21 cellular contexts compared by ENCODE assay signal in genomic region chr22:30610299-30610698, GRCh38. TPM values are rescaled to one million over a fixed set of nuclear protein-coding genes. Genes with fewer than 3 reads are reported as not detected.
DNase-seq lines count a peak whose midpoint lies in the region; ATAC-seq and TF ChIP-seq lines count a peak whose summit lies in the region.
"Had no signal": no experiment of that assay in that cellular context is flagged by ENCODE, and none has a peak within 500 bp of the region (broad histone marks: within the 10 kb centered on the region; RNA-seq: fewer than 3 reads in every experiment).

No MANE protein-coding gene starts in this region.

- ATAC-seq in Right ventricle myocardium inferior, result no peak
- no peak for ATAC-seq in WTC11
- no peak for ATAC-seq in stimulated activated memory B cell treated with anti-CD40 and anti-IgM and Interleukin-4, amounts not matched to agents 10 μg/mL and 1 μg/mL and 100 μg/mL, for 72 hours
- ATAC-seq in GM18873 (IDR thresholded peaks at IDR 0.05; ENCODE audit: low FRiP score, unreplicated experiment), result no peak
- ATAC-seq: A549; stimulated activated effector memory CD8-positive, alpha-beta T cell treated with anti-CD3 and anti-CD28 coated beads, Interleukin-12 subunit alpha, Interleukin-12 subunit beta, amount 100 ng/mL, for 72 hours had no signal

- peak; percentile 80 for DNase-seq in Right ventricle myocardium inferior (ENCODE audit: missing footprints)
- no peak for DNase-seq in cardiac septum (ENCODE audit: low spot score)
- DNase-seq in WTC11 (ENCODE audit: low spot score), result no peak
- DNase-seq in lower leg skin (ENCODE audit: low spot score in 2 of 2), result peak; percentile 28 to 91
- DNase-seq in transverse colon, result no peak
- DNase-seq in effector CD8-positive, alpha-beta T cell (lab: John Stamatoyannopoulos, UW), result no peak
- DNase-seq: caudate nucleus; CD4-positive, CD25-positive, alpha-beta regulatory T cell; NCI-H1930; NCI-H446 treated with DMSO at 0.1 percent for 48 hours; retina; stimulated activated CD4-positive, alpha-beta T cell treated with anti-CD3 and anti-CD28 coated beads, Interleukin-15, amount 100 ng/mL, for 24 hours; T-helper 9 cell had no signal

- H3K27ac Mint-ChIP-seq in WTC11, result peak overlapping the region; percentile 41; the same call in 1 of the 2 replicates
- no peak overlapping the region for H3K27ac Mint-ChIP-seq in stimulated activated memory B cell treated with anti-CD40 and anti-IgM and Interleukin-4, amounts not matched to agents 10 μg/mL and 1 μg/mL and 100 μg/mL, for 72 hours
- H3K27ac Mint-ChIP-seq: mesothelial cell of epicardium; stimulated activated effector memory CD8-positive, alpha-beta T cell treated with anti-CD3 and anti-CD28 coated beads, Interleukin-12 subunit alpha, Interleukin-12 subunit beta, amount 100 ng/mL, for 72 hours had no signal

- no peak for TF ChIP-seq EP300 in transverse colon (IDR thresholded peaks at IDR 0.05; ENCODE audit: low read depth)

- WGBS in lower leg skin, 2 donors, result 73 to 83% methylated on average over 7 of the region's 7 CpGs
- WGBS in transverse colon (ENCODE audit: low coverage in 1 of 2), 2 donors, result 60 to 71% methylated on average over 2 to 7 of the region's 7 CpGs

- CTCF ChIA-PET in WTC11 (lab: Charles Lee), result interaction anchor here (1.0 to 2.3 kb wide), 2 partner anchors 69 to 144 kb away, joined by 3 to 6 read pairs; no protein-coding TSS in a partner anchor

- H3K9me3 Mint-ChIP-seq in WTC11, result no peaks in the 10 kb centered on the region
- no peaks in the 10 kb centered on the region for H3K9me3 Mint-ChIP-seq in stimulated activated memory B cell treated with anti-CD40 and anti-IgM and Interleukin-4, amounts not matched to agents 10 μg/mL and 1 μg/mL and 100 μg/mL, for 72 hours
- H3K9me3 Mint-ChIP-seq: mesothelial cell of epicardium; neural progenitor cell; stimulated activated effector memory CD8-positive, alpha-beta T cell treated with anti-CD3 and anti-CD28 coated beads, Interleukin-12 subunit alpha, Interleukin-12 subunit beta, amount 100 ng/mL, for 72 hours had no signal

- H3K27ac ChIP-seq in transverse colon, result peak overlapping the region in 3 of 4 donors; percentile 80 to 90 (median 88)
- H3K27ac ChIP-seq: neural progenitor cell had no signal

- H3K27me3 ChIP-seq in transverse colon, result no peaks in the 10 kb centered on the region
- H3K27me3 ChIP-seq: neural progenitor cell, tibial nerve had no signal

- TF ChIP-seq CTCF in WTC11 (IDR thresholded peaks at IDR 0.05) (no peak), lower leg skin (IDR thresholded peaks at IDR 0.05) (no peak), transverse colon (IDR thresholded peaks at IDR 0.05) (no peak)

- peaks cover 37% of the 10 kb centered on the region for H3K36me3 Mint-ChIP-seq in WTC11
- no peaks in the 10 kb centered on the region for H3K36me3 Mint-ChIP-seq in stimulated activated memory B cell treated with anti-CD40 and anti-IgM and Interleukin-4, amounts not matched to agents 10 μg/mL and 1 μg/mL and 100 μg/mL, for 72 hours

- intact Hi-C loops in Right ventricle myocardium inferior (cut with DNase I), result no loop called here
- intact Hi-C loops in cardiac septum (cut with DNase I), result no loop called here
- intact Hi-C loops in lower leg skin (cut with DNase I; ENCODE audit: low total_unique reads), result no loop called here
- intact Hi-C loops in transverse colon (cut with DNase I; ENCODE audit: low total_unique reads), result no loop called here

- H3K36me3 ChIP-seq in transverse colon, result no peaks in the 10 kb centered on the region
- H3K36me3 ChIP-seq: neural progenitor cell had no signal

- H3K27me3 Mint-ChIP-seq in WTC11 (ENCODE audit: low read depth), result no peaks in the 10 kb centered on the region
- peaks cover 9% of the 10 kb centered on the region for H3K27me3 Mint-ChIP-seq in stimulated activated memory B cell treated with anti-CD40 and anti-IgM and Interleukin-4, amounts not matched to agents 10 μg/mL and 1 μg/mL and 100 μg/mL, for 72 hours

- H3K4me3 Mint-ChIP-seq in WTC11, result no peak overlapping the region
- H3K4me3 Mint-ChIP-seq in stimulated activated memory B cell treated with anti-CD40 and anti-IgM and Interleukin-4, amounts not matched to agents 10 μg/mL and 1 μg/mL and 100 μg/mL, for 72 hours, result no peak overlapping the region
- H3K4me3 Mint-ChIP-seq: CD4-positive, CD25-positive, alpha-beta regulatory T cell; mesothelial cell of epicardium; neural progenitor cell; stimulated activated effector memory CD8-positive, alpha-beta T cell treated with anti-CD3 and anti-CD28 coated beads, Interleukin-12 subunit alpha, Interleukin-12 subunit beta, amount 100 ng/mL, for 72 hours had no signal

- in situ Hi-C loops in transverse colon (cut with MboI; ENCODE audit: low pct_ligation_motif_present in 1 of 4, low pct_unique_long_range_greater_than_20kb in 1 of 4, low sequenced_read_pairs in 3 of 4), result no loop called here

- H3K4me3 ChIP-seq in lower leg skin (ENCODE audit: low read depth, poor library complexity, severe bottlenecking), result no peak overlapping the region
- H3K4me3 ChIP-seq in transverse colon, result no peak overlapping the region
- H3K4me3 ChIP-seq: A549, neural progenitor cell, tibial nerve had no signal

- H3K9me3 ChIP-seq in transverse colon, result no peaks in the 10 kb centered on the region
- H3K9me3 ChIP-seq: A549, tibial nerve had no signal

- POLR2A ChIA-PET in WTC11 (lab: Charles Lee), result no interaction called here

- H3K4me1 ChIP-seq in transverse colon, result peaks cover 36 to 44% (median 39%) of the 10 kb centered on the region in 4 donors

- peaks cover 38% of the 10 kb centered on the region for H3K4me1 Mint-ChIP-seq in WTC11
- peaks cover 55% of the 10 kb centered on the region for H3K4me1 Mint-ChIP-seq in stimulated activated memory B cell treated with anti-CD40 and anti-IgM and Interleukin-4, amounts not matched to agents 10 μg/mL and 1 μg/mL and 100 μg/mL, for 72 hours

- TF ChIP-seq POLR2A in lower leg skin (IDR thresholded peaks at IDR 0.05) (no peak), transverse colon (IDR thresholded peaks at IDR 0.05) (no peak)

TF ChIP-seq in WTC11, 78 proteins besides CTCF, POLR2A, EP300 and RAD21:
- no peak for TF ChIP-seq NFE2L1 (CRISPR knock-in tag; IDR thresholded peaks at IDR 0.05)

RNA-seq across cellular contexts. Expression of gene TCN2, which starts 3.3 kb away (rescaled TPM):
- total RNA-seq in Right ventricle myocardium inferior, result 16.7 TPM
- 10.3 TPM for total RNA-seq in cardiac septum
- 34.7 to 39.0 TPM (median 36.7 TPM) in 3 replicates for total RNA-seq in WTC11 (2021)
- total RNA-seq in lower leg skin, result 10 to 100 TPM in 3 of 4 donors, 1 to 10 TPM in 1; 9.9 to 20.2 (median 14.8) TPM
- total RNA-seq in transverse colon, result 10 to 100 TPM; 16.5 to 63.8 (median 28.4) TPM

RNA-seq across cellular contexts. Expression of gene PES1, which starts 18.6 kb away (rescaled TPM):
- total RNA-seq in Right ventricle myocardium inferior (22.4 TPM), cardiac septum (28.1 TPM), WTC11 (2021) (108 to 128 TPM (median 109 TPM) in 3 replicates), lower leg skin (10 to 100 TPM; 43.1 to 55.6 (median 49.1) TPM), transverse colon (10 to 100 TPM; 13.5 to 39.5 (median 30.6) TPM)

RNA-seq across cellular contexts. Expression of gene SLC35E4, which starts 25.3 kb away (rescaled TPM):
- total RNA-seq in Right ventricle myocardium inferior, result 5.0 TPM
- total RNA-seq in cardiac septum, result 4.2 TPM
- 5.2 to 5.5 TPM (median 5.3 TPM) in 3 replicates for total RNA-seq in WTC11 (2021)
- 10 to 100 TPM; 14.6 to 22.2 (median 18.6) TPM for total RNA-seq in lower leg skin
- total RNA-seq in transverse colon, result 10 to 100 TPM in 3 of 4 donors, 1 to 10 TPM in 1; 6.4 to 21.3 (median 15.7) TPM

RNA-seq across cellular contexts. Expression of gene GAL3ST1, which starts 35.8 kb away (rescaled TPM):
- total RNA-seq in Right ventricle myocardium inferior (0.19 TPM), cardiac septum (0.32 TPM), WTC11 (2021) (11.0 to 11.6 TPM (median 11.2 TPM) in 3 replicates), lower leg skin (1 to 10 TPM in 3 of 4 donors, under 1 TPM in 1; 0.61 to 6.4 (median 1.9) TPM), transverse colon (10 to 100 TPM in 1 of 4 donors, 1 to 10 TPM in 3; 5.6 to 24.2 (median 8.7) TPM)
- total RNA-seq: M059J had no signal

RNA-seq across cellular contexts. Expression of gene DUSP18, which starts 57.4 kb away (rescaled TPM):
- 2.8 TPM for total RNA-seq in Right ventricle myocardium inferior
- 3.4 TPM for total RNA-seq in cardiac septum
- total RNA-seq in WTC11 (2021), result 4.2 to 4.4 TPM (median 4.3 TPM) in 3 replicates
- 10 to 100 TPM in 1 of 4 donors, 1 to 10 TPM in 3; 6.2 to 10.6 (median 8.2) TPM for total RNA-seq in lower leg skin
- total RNA-seq in transverse colon, result 10 to 100 TPM; 13.7 to 38.2 (median 29.8) TPM

Comparison
In these comparisons a context has a peak if more than half of its experiments do, and no peak if none do; other contexts are left out.
1. DNase-seq: peak in Right ventricle myocardium inferior (single experiment) and lower leg skin (2 of 2); none in cardiac septum (single experiment), WTC11 (single experiment), transverse colon (single experiment) and effector CD8-positive, alpha-beta T cell (single experiment).